Comparison of ENCODE assay signal across 13 cellular contexts in genomic region chr2:28271231-28271913, GRCh38.
DNase-seq lines count a peak whose midpoint lies in the region; ATAC-seq and TF ChIP-seq lines count a peak whose summit lies in the region.
"Had no signal": no experiment of that assay in that cellular context is flagged by ENCODE, and none has a peak within 500 bp of the region (broad histone marks: within the 10 kb centered on the region; RNA-seq: fewer than 3 reads in every experiment).

No MANE protein-coding gene starts in this region.

- no CpG with 5 or more reads among the region's 3 CpGs for WGBS in trophoblast cell (ENCODE audit: extremely low coverage, insufficient coverage, insufficient read length)

- no peaks in the 10 kb centered on the region for H3K36me3 ChIP-seq in KMS-11 (ENCODE audit: insufficient read depth)
- no peaks in the 10 kb centered on the region for H3K36me3 ChIP-seq in trophoblast cell (ENCODE audit: control insufficient read depth in 1 of 2, insufficient read depth in 2 of 2, low read length in 2 of 2)
- H3K36me3 ChIP-seq: SJCRH30, tibial artery had no signal

- H3K79me1 ChIP-seq in trophoblast cell (ENCODE audit: low read length), result peaks cover 16% of the 10 kb centered on the region

- H3K79me2 ChIP-seq in KMS-11 (ENCODE audit: insufficient read depth, low read depth), result no peaks in the 10 kb centered on the region
- peaks cover 2% of the 10 kb centered on the region for H3K79me2 ChIP-seq in trophoblast cell (ENCODE audit: control insufficient read depth, insufficient read depth, low read length, poor library complexity)

- TF ChIP-seq CTCF in GM10248 (IDR thresholded peaks at IDR 0.05; ENCODE audit: control extremely low read depth, extremely low read depth, low read depth, missing control alignments), result no peak
- TF ChIP-seq CTCF in KMS-11 (conservative IDR thresholded peaks at IDR 0.05; ENCODE audit: low read depth, low read length), result no peak

- no peaks in the 10 kb centered on the region for H3K9me3 Mint-ChIP-seq in activated naive CD8-positive, alpha-beta T cell treated with anti-CD3 and anti-CD28 coated beads, Interleukin-2, amount 50 U/mL, for 24 hours

- no peak overlapping the region for H2AFZ ChIP-seq in KMS-11 (ENCODE audit: low read depth)
- no peak overlapping the region for H2AFZ ChIP-seq in trophoblast cell (ENCODE audit: insufficient read depth, low read length, poor library complexity)

- no peak overlapping the region for H2BK12ac ChIP-seq in trophoblast cell (ENCODE audit: low read length)

- CTCF ChIA-PET in GM10248 (lab: Yijun Ruan, JAX), result interaction anchor here (1.0 to 1.5 kb wide), 3 partner anchors 10 to 131 kb away, joined by 3 to 4 read pairs (median 3); no protein-coding TSS in a partner anchor

- no peak overlapping the region for H2BK120ac ChIP-seq in trophoblast cell (ENCODE audit: insufficient read depth, low read length, poor library complexity)

- H3K27ac ChIP-seq in KMS-11 (no peak overlapping the region), trophoblast cell (ENCODE audit: low read depth, low read length) (no peak overlapping the region)
- H3K27ac ChIP-seq: epithelial cell of prostate, SJCRH30, tibial artery had no signal

- H3K9me3 ChIP-seq in trophoblast cell (ENCODE audit: insufficient read depth, low read depth, low read length), result no peaks in the 10 kb centered on the region
- H3K9me3 ChIP-seq: SJCRH30, tibial artery had no signal

- DNase-seq in GM10248 (ENCODE audit: extremely low spot score), result peak; percentile 31
- no peak for DNase-seq in activated naive CD8-positive, alpha-beta T cell treated with anti-CD3 and anti-CD28 coated beads, Interleukin-2, amount 50 U/mL, for 24 hours
- DNase-seq in trophoblast cell, result peak in 1 of 2 donors; percentile 69
- DNase-seq in NCI-H345 treated with DMSO at 0.1 percent for 48 hours (lab: John Stamatoyannopoulos, UW; ENCODE audit: unreplicated experiment), result no peak
- no peak for DNase-seq in cardiac septum (ENCODE audit: low spot score)
- no peak for DNase-seq in CD1c-positive myeloid dendritic cell (ENCODE audit: extremely low spot score)
- DNase-seq: activated CD8-positive, alpha-beta memory T cell treated with anti-CD3 and anti-CD28 coated beads, Interleukin-2, amount 50 U/mL, for 48 hours; NCI-H2171; SJCRH30; tibial artery had no signal

- peak overlapping the region; percentile 0 for H3K27ac Mint-ChIP-seq in activated naive CD8-positive, alpha-beta T cell treated with anti-CD3 and anti-CD28 coated beads, Interleukin-2, amount 50 U/mL, for 24 hours

- H3K23ac ChIP-seq in trophoblast cell (ENCODE audit: low read length), result no peak overlapping the region

- H3K18ac ChIP-seq in trophoblast cell (ENCODE audit: low read length), result no peak overlapping the region

- POLR2A ChIA-PET in GM10248 (lab: Yijun Ruan, JAX), result interaction anchor here (0.6 kb wide), 1 partner anchor 31 kb away, joined by 3 read pairs; no protein-coding TSS in a partner anchor

- no peak overlapping the region for H4K12ac ChIP-seq in trophoblast cell (ENCODE audit: low read depth, low read length)

- H3K4me1 ChIP-seq in KMS-11 (ENCODE audit: low read depth, poor library complexity, severe bottlenecking), result peaks cover 15% of the 10 kb centered on the region
- H3K4me1 ChIP-seq in trophoblast cell (ENCODE audit: control insufficient read depth in 1 of 2, insufficient read depth in 2 of 2, low read length in 2 of 2), result peaks cover 15 to 33% of the 10 kb centered on the region in 2 experiments

- no peak overlapping the region for H4K91ac ChIP-seq in trophoblast cell (ENCODE audit: low read depth, low read length)

- H3K27me3 Mint-ChIP-seq in activated naive CD8-positive, alpha-beta T cell treated with anti-CD3 and anti-CD28 coated beads, Interleukin-2, amount 50 U/mL, for 24 hours, result no peaks in the 10 kb centered on the region

- H3K4ac ChIP-seq in trophoblast cell (ENCODE audit: low read depth, low read length), result no peak overlapping the region

- H4K20me1 ChIP-seq in KMS-11 (ENCODE audit: insufficient read depth), result no peaks in the 10 kb centered on the region

- peak overlapping the region; percentile 66 for H2AK5ac ChIP-seq in trophoblast cell (ENCODE audit: low read length)

- ATAC-seq in activated naive CD8-positive, alpha-beta T cell treated with anti-CD3 and anti-CD28 coated beads, Interleukin-2, amount 50 U/mL, for 24 hours, result peak; percentile 30
- ATAC-seq: HepG2 had no signal

- H3K27me3 ChIP-seq in KMS-11 (ENCODE audit: insufficient read depth, low read depth), result no peaks in the 10 kb centered on the region
- H3K27me3 ChIP-seq in trophoblast cell (ENCODE audit: insufficient read depth, low read length), result no peaks in the 10 kb centered on the region
- H3K27me3 ChIP-seq: SJCRH30, tibial artery had no signal

- H3K14ac ChIP-seq in trophoblast cell (ENCODE audit: low read length), result peak overlapping the region; percentile 1

- H4K8ac ChIP-seq in trophoblast cell (ENCODE audit: low read depth, low read length), result no peak overlapping the region

- peaks cover 6% of the 10 kb centered on the region for H3K36me3 Mint-ChIP-seq in activated naive CD8-positive, alpha-beta T cell treated with anti-CD3 and anti-CD28 coated beads, Interleukin-2, amount 50 U/mL, for 24 hours (ENCODE audit: low read depth)

- H3K4me2 ChIP-seq in KMS-11, result peak overlapping the region; percentile 41
- no peak overlapping the region for H3K4me2 ChIP-seq in trophoblast cell (ENCODE audit: low read length)

- no peak overlapping the region for H3K4me3 Mint-ChIP-seq in activated naive CD8-positive, alpha-beta T cell treated with anti-CD3 and anti-CD28 coated beads, Interleukin-2, amount 50 U/mL, for 24 hours

- peaks cover 38% of the 10 kb centered on the region for H3K4me1 Mint-ChIP-seq in activated naive CD8-positive, alpha-beta T cell treated with anti-CD3 and anti-CD28 coated beads, Interleukin-2, amount 50 U/mL, for 24 hours

- no peak overlapping the region for H2BK5ac ChIP-seq in trophoblast cell (ENCODE audit: low read depth, low read length, poor library complexity)

- H3K9ac ChIP-seq in KMS-11 (no peak overlapping the region), trophoblast cell (ENCODE audit: low read length) (no peak overlapping the region)

- intact Hi-C loops in cardiac septum (cut with DNase I), result loop anchor here (5.0 kb wide), 1 partner anchor 169 kb away; no protein-coding TSS in a partner anchor

- H3K4me3 ChIP-seq in KMS-11 (IDR thresholded peaks at IDR 0.05; ENCODE audit: insufficient read depth, low read depth, low read length) (no peak overlapping the region), trophoblast cell (ENCODE audit: low read depth, low read length) (no peak overlapping the region)
- H3K4me3 ChIP-seq: SJCRH30, tibial artery had no signal
